Comparison of ENCODE assay signal across 1 cellular context in genomic region chrX:154546354-154547244, GRCh38.
TF ChIP-seq lines count a peak whose summit lies in the region.

Gene G6PD, minus strand, starts transcription at chrX:154546846. Its CDS starts 691 bp downstream, at chrX:154546155.

TF ChIP-seq in K562, 482 proteins besides CTCF, POLR2A, EP300 and RAD21 (continued from another document and continues in another):
- TF ChIP-seq ZNF395 (CRISPR knock-in tag; IDR thresholded peaks at IDR 0.05), result no peak
- no peak for TF ChIP-seq SFPQ (IDR thresholded peaks at IDR 0.05; ENCODE audit: low read depth, low read length)
- no peak for TF ChIP-seq ZNF143 (CRISPR knock-in tag; IDR thresholded peaks at IDR 0.05)
- peak; percentile 74; the same call in 1 of the 2 replicates for TF ChIP-seq ZNF263 (CRISPR knock-in tag; IDR thresholded peaks at IDR 0.05; ENCODE audit: borderline replicate concordance)
- TF ChIP-seq ZNF518B (CRISPR knock-in tag; IDR thresholded peaks at IDR 0.05), result no peak
- TF ChIP-seq HMGXB4 (CRISPR knock-in tag; IDR thresholded peaks at IDR 0.05), result no peak
- TF ChIP-seq POLR2H (tag; IDR thresholded peaks at IDR 0.05; ENCODE audit: low read depth), result no peak
- TF ChIP-seq ZNF830 (CRISPR knock-in tag; IDR thresholded peaks at IDR 0.05), result no peak
- TF ChIP-seq HDAC6 (IDR thresholded peaks at IDR 0.05; ENCODE audit: low read depth, low read length), result no peak
- TF ChIP-seq RBM39 (optimal IDR thresholded peaks at IDR 0.05; ENCODE audit: low read depth, low read length), result no peak
- no peak for TF ChIP-seq U2AF2 (optimal IDR thresholded peaks at IDR 0.05; ENCODE audit: low read depth, low read length)
- TF ChIP-seq NCOA2 (IDR thresholded peaks at IDR 0.05; ENCODE audit: partially characterized antibody in 2 of 2), result no peak
- no peak for TF ChIP-seq ZNF695 (CRISPR knock-in tag; IDR thresholded peaks at IDR 0.05)
- no peak for TF ChIP-seq ESRRB (CRISPR knock-in tag; IDR thresholded peaks at IDR 0.05; ENCODE audit: borderline replicate concordance)
- TF ChIP-seq ZNF217 (CRISPR knock-in tag; IDR thresholded peaks at IDR 0.05), result no peak
- TF ChIP-seq MAX (CRISPR knock-in tag; IDR thresholded peaks at IDR 0.05), result peak; percentile 34
- TF ChIP-seq POLR2G (IDR thresholded peaks at IDR 0.05; ENCODE audit: low read depth, low read length), result peak; percentile 76
- TF ChIP-seq TARDBP (IDR thresholded peaks at IDR 0.05), result no peak; the same call in 1 of the 2 replicates
- TF ChIP-seq SMAD4 (CRISPR knock-in tag; conservative IDR thresholded peaks at IDR 0.05), result no peak
- TF ChIP-seq NUFIP1 (IDR thresholded peaks at IDR 0.05; ENCODE audit: partially characterized antibody), result no peak
- TF ChIP-seq FOXP4 (CRISPR knock-in tag; IDR thresholded peaks at IDR 0.05; ENCODE audit: borderline replicate concordance), result no peak
- no peak for TF ChIP-seq HEY1 (CRISPR knock-in tag; IDR thresholded peaks at IDR 0.05; ENCODE audit: borderline replicate concordance)
- TF ChIP-seq NFATC3 (IDR thresholded peaks at IDR 0.05), result no peak
- no peak for TF ChIP-seq ZNF24 (IDR thresholded peaks at IDR 0.05)
- no peak for TF ChIP-seq MAFF (IDR thresholded peaks at IDR 0.05; ENCODE audit: low read length)
- TF ChIP-seq ZNF76 (CRISPR knock-in tag; IDR thresholded peaks at IDR 0.05; ENCODE audit: borderline replicate concordance), result no peak
- TF ChIP-seq POLR2AphosphoS5 (IDR thresholded peaks at IDR 0.05; ENCODE audit: control insufficient read depth, insufficient read depth, low read depth, low read length), result no peak; the same call in 1 of the 2 replicates
- no peak for TF ChIP-seq DNMT1 (IDR thresholded peaks at IDR 0.05)
- TF ChIP-seq E2F3 (CRISPR knock-in tag; IDR thresholded peaks at IDR 0.05), result 0 out of 2 replicates have a peak, but pooled peaks have one; percentile 7
- no peak for TF ChIP-seq ZNF280A (IDR thresholded peaks at IDR 0.05; ENCODE audit: low read depth, partially characterized antibody)
- no peak for TF ChIP-seq SRSF3 (IDR thresholded peaks at IDR 0.05; ENCODE audit: insufficient read depth, low read length)
- no peak for TF ChIP-seq MTF1 (CRISPR knock-in tag; IDR thresholded peaks at IDR 0.05; ENCODE audit: borderline replicate concordance)
- TF ChIP-seq TCF7 (IDR thresholded peaks at IDR 0.05; ENCODE audit: borderline replicate concordance), result no peak
- TF ChIP-seq GTF2B (IDR thresholded peaks at IDR 0.05; ENCODE audit: extremely low read depth, insufficient read length), result no peak
- no peak for TF ChIP-seq TRIM24 (IDR thresholded peaks at IDR 0.05)
- no peak for TF ChIP-seq MIER1 (IDR thresholded peaks at IDR 0.05; ENCODE audit: low read depth)
- peak; percentile 77; the same call in 1 of the 2 replicates for TF ChIP-seq ZBTB7A (IDR thresholded peaks at IDR 0.05; ENCODE audit: borderline replicate concordance, control insufficient read depth, low read depth, low read length)
- TF ChIP-seq ZNF277 (CRISPR knock-in tag; IDR thresholded peaks at IDR 0.05; ENCODE audit: borderline replicate concordance), result no peak
- no peak for TF ChIP-seq ZNF551 (CRISPR knock-in tag; IDR thresholded peaks at IDR 0.05)
- TF ChIP-seq TCF3 (CRISPR knock-in tag; IDR thresholded peaks at IDR 0.05), result no peak; the same call in 1 of the 2 replicates
- no peak for TF ChIP-seq HES1 (IDR thresholded peaks at IDR 0.05; ENCODE audit: low read depth)
- TF ChIP-seq MTA2 (IDR thresholded peaks at IDR 0.05; ENCODE audit: low read depth), result no peak
- no peak for TF ChIP-seq ZNF239 (CRISPR knock-in tag; IDR thresholded peaks at IDR 0.05)
- TF ChIP-seq BMI1 (IDR thresholded peaks at IDR 0.05; ENCODE audit: low read length), result no peak
- no peak for TF ChIP-seq ZKSCAN1 (IDR thresholded peaks at IDR 0.05; ENCODE audit: low read depth, low read length)
- TF ChIP-seq PCBP1 (IDR thresholded peaks at IDR 0.05; ENCODE audit: low read depth, low read length, poor library complexity, severe bottlenecking), result peak; percentile 7
- TF ChIP-seq CCAR2 (IDR thresholded peaks at IDR 0.05; ENCODE audit: low read depth, low read length), result no peak
- no peak for TF ChIP-seq GTF2A2 (tag; IDR thresholded peaks at IDR 0.05)
- no peak for TF ChIP-seq U2AF1 (optimal IDR thresholded peaks at IDR 0.05; ENCODE audit: low read depth, low read length)
- TF ChIP-seq PHB2 (IDR thresholded peaks at IDR 0.05; ENCODE audit: low read depth), result no peak
- TF ChIP-seq SMARCA4 (IDR thresholded peaks at IDR 0.05), result no peak
- TF ChIP-seq KLF13 (tag; IDR thresholded peaks at IDR 0.05; ENCODE audit: borderline replicate concordance, low read depth), result no peak
- no peak for TF ChIP-seq ZBTB34 (CRISPR knock-in tag; IDR thresholded peaks at IDR 0.05)
- TF ChIP-seq ZNF57 (CRISPR knock-in tag; IDR thresholded peaks at IDR 0.05), result no peak
- TF ChIP-seq RBFOX2 (IDR thresholded peaks at IDR 0.05; ENCODE audit: low read depth, low read length), result peak; percentile 73
- TF ChIP-seq ZNF583 (CRISPR knock-in tag; IDR thresholded peaks at IDR 0.05), result no peak
